Comparison of ENCODE assay signal across 16 cellular contexts in the genomic region with DNA sequence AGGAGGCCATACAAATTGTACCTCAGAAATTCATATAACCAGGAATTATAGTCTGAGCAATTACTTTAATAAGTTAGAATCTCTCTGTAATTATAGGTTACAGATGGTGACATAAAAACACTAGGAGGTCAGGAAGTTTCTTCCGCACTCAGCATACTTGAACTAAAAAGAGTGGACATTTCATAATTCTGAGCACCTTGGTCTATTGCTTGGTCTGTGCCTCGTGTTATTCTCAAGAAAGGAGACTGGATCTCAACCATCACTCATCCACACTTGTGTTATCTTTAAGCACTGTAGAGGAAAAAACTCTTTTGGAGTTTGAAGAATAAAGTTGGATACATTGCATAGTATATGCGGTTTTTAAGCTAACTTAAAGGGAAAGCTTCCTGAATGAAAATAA.
DNase-seq lines count a peak whose midpoint lies in the region; ATAC-seq and TF ChIP-seq lines count a peak whose summit lies in the region.
"Had no signal": no experiment of that assay in that cellular context is flagged by ENCODE, and none has a peak within 500 bp of the region (broad histone marks: within the 10 kb centered on the region; RNA-seq: fewer than 3 reads in every experiment).

No MANE protein-coding gene starts in this region.

- no peak for ATAC-seq in heart left ventricle
- ATAC-seq: CD8-positive, alpha-beta T cell; HepG2 had no signal

- no peak overlapping the region for H3K27ac Mint-ChIP-seq in Caco-2 (ENCODE audit: unreplicated experiment)
- H3K27ac Mint-ChIP-seq: CD14-positive monocyte; CD8-positive, alpha-beta T cell had no signal

- H3K4me1 ChIP-seq in left ventricle myocardium inferior (peaks cover 80% of the 10 kb centered on the region), heart left ventricle (peaks cover 3 to 77% (median 52%) of the 10 kb centered on the region in 12 donors), muscle layer of duodenum (ENCODE audit: control insufficient read depth in 1 of 2, insufficient read depth in 2 of 2, low read length in 2 of 2) (peaks cover 5 to 41% of the 10 kb centered on the region in 2 donors), skeletal muscle tissue (ENCODE audit: control insufficient read depth in 3 of 3, insufficient read depth in 3 of 3, low read length in 3 of 3) (peaks cover 43 to 69% (median 45%) of the 10 kb centered on the region in 3 donors), uterus (peaks cover 0 to 5% of the 10 kb centered on the region in 2 donors), Caco-2 (no peaks in the 10 kb centered on the region)

- DNase-seq in left ventricle myocardium inferior (no peak), heart left ventricle (no peak), uterus (no peak), globus pallidus (ENCODE audit: low spot score) (no peak), G401 (ENCODE audit: low spot score) (no peak), Caco-2 (no peak)
- DNase-seq: CD8-positive, alpha-beta T cell; COR-L47; DND-41; GF-D8; HCEC 1CT had no signal

- WGBS in heart left ventricle, 4 donors, result 75 to 77% (median 76%) methylated on average over 3 of the region's 3 CpGs

- H3K4me3 Mint-ChIP-seq in Caco-2 (ENCODE audit: unreplicated experiment), result no peak overlapping the region
- H3K4me3 Mint-ChIP-seq: CD14-positive monocyte; CD8-positive, alpha-beta T cell had no signal

- H3K4me3 ChIP-seq in left ventricle myocardium inferior, result no peak overlapping the region
- no peak overlapping the region for H3K4me3 ChIP-seq in heart left ventricle
- no peak overlapping the region for H3K4me3 ChIP-seq in muscle layer of duodenum (ENCODE audit: low read depth in 1 of 2, low read length in 2 of 2)
- no peak overlapping the region for H3K4me3 ChIP-seq in skeletal muscle tissue (ENCODE audit: low read length in 3 of 3)
- H3K4me3 ChIP-seq in uterus, result no peak overlapping the region
- no peak overlapping the region for H3K4me3 ChIP-seq in Caco-2 (ENCODE audit: low read depth, low read length)

- H3K27me3 ChIP-seq in left ventricle myocardium inferior (ENCODE audit: low read depth), result no peaks in the 10 kb centered on the region
- H3K27me3 ChIP-seq in heart left ventricle, result no peaks in the 10 kb centered on the region
- H3K27me3 ChIP-seq in muscle layer of duodenum (ENCODE audit: low read depth, low read length), result no peaks in the 10 kb centered on the region
- H3K27me3 ChIP-seq in skeletal muscle tissue (ENCODE audit: control insufficient read depth in 3 of 3, insufficient read depth in 3 of 3, low read length in 3 of 3), result no peaks in the 10 kb centered on the region
- no peaks in the 10 kb centered on the region for H3K27me3 ChIP-seq in uterus
- H3K27me3 ChIP-seq in Caco-2 (replicated peaks; ENCODE audit: control insufficient read depth, insufficient read depth, low read length), result no peaks in the 10 kb centered on the region

- CTCF ChIA-PET in Caco-2 (lab: Charles Lee), result no interaction called here

- POLR2A ChIA-PET in Caco-2 (lab: Charles Lee), result no interaction called here

- in situ Hi-C loops in G401 (cut with HindIII; ENCODE audit: low sequenced_read_pairs), result no loop called here

- H3K9me3 ChIP-seq in left ventricle myocardium inferior (replicated peaks) (no peaks in the 10 kb centered on the region), heart left ventricle (no peaks in the 10 kb centered on the region), muscle layer of duodenum (ENCODE audit: control insufficient read depth in 1 of 2, low read length in 2 of 2) (no peaks in the 10 kb centered on the region), skeletal muscle tissue (ENCODE audit: control insufficient read depth in 3 of 3, low read length in 3 of 3) (no peaks in the 10 kb centered on the region), uterus (no peaks in the 10 kb centered on the region), Caco-2 (no peaks in the 10 kb centered on the region)

- no peak for TF ChIP-seq CTCF in left ventricle myocardium inferior (IDR thresholded peaks at IDR 0.05; ENCODE audit: borderline replicate concordance)
- no peak for TF ChIP-seq CTCF in heart left ventricle (IDR thresholded peaks at IDR 0.05)
- no peak for TF ChIP-seq CTCF in uterus (IDR thresholded peaks at IDR 0.05)
- TF ChIP-seq CTCF in Caco-2 (IDR thresholded peaks at IDR 0.05; ENCODE audit: insufficient read depth in 1 of 2, low read depth in 1 of 2, low read length in 1 of 2, severe bottlenecking in 1 of 2, unreplicated experiment in 1 of 2), result no peak

- H3K36me3 ChIP-seq in left ventricle myocardium inferior, result peaks cover 6% of the 10 kb centered on the region
- no peaks in the 10 kb centered on the region for H3K36me3 ChIP-seq in heart left ventricle
- H3K36me3 ChIP-seq in muscle layer of duodenum (ENCODE audit: control insufficient read depth in 1 of 2, insufficient read depth in 2 of 2, low read length in 2 of 2), result no peaks in the 10 kb centered on the region
- H3K36me3 ChIP-seq in skeletal muscle tissue (ENCODE audit: control insufficient read depth in 3 of 3, insufficient read depth in 3 of 3, low read length in 3 of 3), result no peaks in the 10 kb centered on the region
- H3K36me3 ChIP-seq in uterus, result no peaks in the 10 kb centered on the region
- H3K36me3 ChIP-seq in Caco-2 (ENCODE audit: control insufficient read depth, insufficient read depth, low read length), result no peaks in the 10 kb centered on the region

- H3K27ac ChIP-seq in left ventricle myocardium inferior (replicated peaks) (peak overlapping the region; percentile 65), heart left ventricle (peak overlapping the region in 5 of 12 donors; percentile 20 to 87 (median 36)), muscle layer of duodenum (ENCODE audit: low read length) (peak overlapping the region; percentile 37), skeletal muscle tissue (ENCODE audit: low read depth, low read length) (peak overlapping the region; percentile 84), uterus (peak overlapping the region; percentile 53 to 98)
- H3K27ac ChIP-seq: 22Rv1 had no signal

- no TSS peak for BruUV-seq in Caco-2 (replicated peaks; lab: Mats Ljungman, UMichigan)

- TF ChIP-seq POLR2A in heart left ventricle (IDR thresholded peaks at IDR 0.05) (no peak), uterus (IDR thresholded peaks at IDR 0.05) (no peak)

- no peaks in the 10 kb centered on the region for H3K9me3 Mint-ChIP-seq in Caco-2 (ENCODE audit: unreplicated experiment)
- H3K9me3 Mint-ChIP-seq: CD14-positive monocyte; CD8-positive, alpha-beta T cell had no signal

- H3K36me3 Mint-ChIP-seq in Caco-2 (ENCODE audit: insufficient read depth, unreplicated experiment), result no peaks in the 10 kb centered on the region
- H3K36me3 Mint-ChIP-seq: CD14-positive monocyte; CD8-positive, alpha-beta T cell had no signal

- intact Hi-C loops in left ventricle myocardium inferior (cut with micrococcal nuclease) (loop anchor here (5.0 kb wide), 1 partner anchor 308 kb away; no protein-coding TSS in a partner anchor), heart left ventricle (cut with DNase I) (loop anchor here (2.0 to 10.0 kb wide), 15 partner anchors 48 to 1075 kb away; partner anchors contain the start of gene USP53 (in 2 of the 10)), uterus (cut with DNase I; ENCODE audit: low total_unique reads) (loop anchor here (5.0 to 10.0 kb wide), 3 partner anchors 55 to 308 kb away; no protein-coding TSS in a partner anchor), Caco-2 (cut with micrococcal nuclease; ENCODE audit: unreplicated experiment) (loop anchor here (5.0 kb wide), 1 partner anchor 483 kb away; no protein-coding TSS in a partner anchor)

- H3K9ac ChIP-seq in skeletal muscle tissue (ENCODE audit: low read depth in 1 of 3, low read length in 3 of 3), result no peak overlapping the region

- no peaks in the 10 kb centered on the region for H3K4me1 Mint-ChIP-seq in Caco-2 (ENCODE audit: low read depth, unreplicated experiment)

- no peaks in the 10 kb centered on the region for H3K27me3 Mint-ChIP-seq in Caco-2 (ENCODE audit: insufficient read depth, unreplicated experiment)
